Comparison of ENCODE assay signal across 8 cellular contexts in genomic region chr2:127106457-127106997, GRCh38. TPM values are rescaled to one million over a fixed set of nuclear protein-coding genes. Genes with fewer than 3 reads are reported as not detected.
DNase-seq lines count a peak whose midpoint lies in the region; ATAC-seq, FAIRE-seq and TF ChIP-seq lines count a peak whose summit lies in the region.

No MANE protein-coding gene starts in this region.

- no peaks in the 10 kb centered on the region for H3K9me3 ChIP-seq in ES-I3 (ENCODE audit: control insufficient read depth, insufficient read depth, low read length)
- H3K9me3 ChIP-seq in keratinocyte (ENCODE audit: control insufficient read depth, low read depth, low read length) = no peaks in the 10 kb centered on the region

- H3K4me1 Mint-ChIP-seq in brain = peaks cover 55% of the 10 kb centered on the region

- H3K36me3 Mint-ChIP-seq in brain = no peaks in the 10 kb centered on the region

- peaks cover 9% of the 10 kb centered on the region for H3K4me1 ChIP-seq in ES-I3 (ENCODE audit: insufficient read depth, low read length)
- H3K4me1 ChIP-seq in keratinocyte (ENCODE audit: control insufficient read depth, extremely low read depth, insufficient read depth, low read length) = peaks cover 2% of the 10 kb centered on the region

- H3K4me2 ChIP-seq in keratinocyte (ENCODE audit: control insufficient read depth, extremely low read depth, insufficient read depth, low read depth, low read length) = peak overlapping the region; percentile 61

- H3K9ac ChIP-seq in ES-I3 (ENCODE audit: low read depth, low read length) = peak overlapping the region; percentile 80
- H3K9ac ChIP-seq in keratinocyte (ENCODE audit: control insufficient read depth, extremely low read depth, insufficient read depth, low read length) = peak overlapping the region; percentile 69

- no peaks in the 10 kb centered on the region for H3K36me3 ChIP-seq in ES-I3 (ENCODE audit: insufficient read depth, low read length)
- no peaks in the 10 kb centered on the region for H3K36me3 ChIP-seq in keratinocyte (ENCODE audit: control insufficient read depth in 2 of 2, extremely low read depth in 1 of 2, insufficient read depth in 2 of 2, low read length in 2 of 2)

- peak; percentile 15 for ATAC-seq in GM21737 (IDR thresholded peaks at IDR 0.05; ENCODE audit: unreplicated experiment)
- ATAC-seq in stimulated activated naive CD8-positive, alpha-beta T cell treated with anti-CD3 and anti-CD28 coated beads, Interleukin-15, Interleukin-2, amounts not matched to agents 100 U/mL and 50 U/mL, for 24 hours = no peak

- no peaks in the 10 kb centered on the region for H3K9me3 Mint-ChIP-seq in brain

- H3K9me1 ChIP-seq in keratinocyte (ENCODE audit: control insufficient read depth, extremely low read depth, insufficient read depth, low read length) = no peaks in the 10 kb centered on the region

- no peak for FAIRE-seq in keratinocyte (lab: Jason Lieb, UNC)

- H4K20me1 ChIP-seq in keratinocyte (ENCODE audit: control insufficient read depth, extremely low read depth, insufficient read depth, low read length) = no peaks in the 10 kb centered on the region

- H3K27ac ChIP-seq in keratinocyte (ENCODE audit: control insufficient read depth, insufficient read depth, low read length) = peak overlapping the region; percentile 26

- peaks cover 4% of the 10 kb centered on the region for H3K27me3 Mint-ChIP-seq in brain

- TF ChIP-seq CTCF in brain (conservative IDR thresholded peaks at IDR 0.05) (no peak), keratinocyte (optimal IDR thresholded peaks at IDR 0.05 in 1 of 3, IDR thresholded peaks at IDR 0.05 in 1 of 3, conservative IDR thresholded peaks at IDR 0.05 in 1 of 3; ENCODE audit: extremely low read depth in 1 of 3, insufficient read depth in 2 of 3, low read length in 3 of 3) (no peak)

- in situ Hi-C loops in KBM-7 (cut with MboI; ENCODE audit: low pct_unique_long_range_greater_than_20kb, low sequenced_read_pairs) = no loop called here

- peak; percentile 34 for DNase-seq in KBM-7
- DNase-seq in keratinocyte (ENCODE audit: low read depth, low spot score) = no peak
- DNase-seq in stimulated activated naive CD8-positive, alpha-beta T cell treated with anti-CD3 and anti-CD28 coated beads, Interleukin-15, Interleukin-2, amounts not matched to agents 100 U/mL and 50 U/mL, for 24 hours = peak; percentile 28
- no peak for DNase-seq in mucosa of gallbladder (ENCODE audit: low spot score)
- DNase-seq in NCI-H187 treated with DMSO at 0.1 percent for 48 hours (lab: John Stamatoyannopoulos, UW) = no peak

- H3K4me3 Mint-ChIP-seq in brain = peak overlapping the region; percentile 77 to 89 (median 83)

- H3K79me2 ChIP-seq in keratinocyte (ENCODE audit: control insufficient read depth, insufficient read depth, low read length) = peaks cover 2% of the 10 kb centered on the region

- peak overlapping the region; percentile 61 to 78 (median 75) for H3K4me3 ChIP-seq in keratinocyte (ENCODE audit: control insufficient read depth in 2 of 3, extremely low read depth in 1 of 3, insufficient read depth in 2 of 3, low read depth in 1 of 3, low read length in 3 of 3)

- H3K27ac Mint-ChIP-seq in brain = peak overlapping the region in 3 of 5 experiments; percentile 29 to 93 (median 30)

- no peaks in the 10 kb centered on the region for H3K27me3 ChIP-seq in keratinocyte (ENCODE audit: control insufficient read depth, extremely low read depth, insufficient read depth, low read length)

- H2AFZ ChIP-seq in keratinocyte (ENCODE audit: control insufficient read depth, low read length) = peak overlapping the region; percentile 59

- dilution Hi-C loops in keratinocyte (cut with MboI; ENCODE audit: extremely low pct_ligation_motif_present, low sequenced_read_pairs) = no loop called here

RNA-seq across cellular contexts. Expression of gene BIN1, which starts 0.4 kb away (rescaled TPM):
- polyA plus RNA-seq in brain (ENCODE audit: insufficient read depth, low read depth, low replicate concordance) = 145 TPM
- 4.2 to 6.5 TPM (median 5.4 TPM) in 3 replicates for polyA plus RNA-seq in keratinocyte
- 1.3 TPM for polyA plus RNA-seq in keratinocyte (2011; ENCODE audit: low read depth)
- polyA plus RNA-seq in keratinocyte (2011; cell fraction: cytosol; rRNA removed) = 3.2 and 6.0 TPM in 2 replicates
- polyA plus RNA-seq in keratinocyte (2011; cell fraction: nucleus; rRNA removed) = 4.4 and 4.7 TPM in 2 replicates
- polyA plus RNA-seq in keratinocyte (2012; ENCODE audit: low replicate concordance) = 1.4 and 8.5 TPM in 2 replicates
- 4.6 to 9.2 TPM (median 5.1 TPM) in 3 replicates for polyA minus RNA-seq in keratinocyte
- 4.2 TPM for polyA minus RNA-seq in keratinocyte (2011; cell fraction: cytosol; rRNA and poly(A)+ RNA removed)
- 2.1 and 3.1 TPM in 2 replicates for polyA minus RNA-seq in keratinocyte (2011; cell fraction: nucleus; rRNA and poly(A)+ RNA removed)
- total RNA-seq in mucosa of gallbladder = 131 TPM

Comparison
In these comparisons a context has a peak if more than half of its experiments do, and no peak if none do; other contexts are left out.
1. DNase-seq: peak in KBM-7 (single experiment) and stimulated activated naive CD8-positive, alpha-beta T cell treated with anti-CD3 and anti-CD28 coated beads, Interleukin-15, Interleukin-2, amounts not matched to agents 100 U/mL and 50 U/mL, for 24 hours (single experiment); none in keratinocyte (single experiment), mucosa of gallbladder (single experiment) and NCI-H187 treated with DMSO at 0.1 percent for 48 hours (single experiment).
2. RNA of gene BIN1, which starts 0.4 kb away (polyA plus RNA-seq): 145 TPM in brain (single experiment); 1.3 to 8.5 TPM in keratinocyte; every median in the first group is over 10 times any median in the second.